17 cellular contexts compared by ENCODE assay signal in genomic region chr10:66322777-66323176, GRCh38.
A peak's percentile ranks its signal among the peaks of the same experiment; 100 is the strongest.
DNase-seq lines count a peak whose midpoint lies in the region; ATAC-seq, FAIRE-seq and TF ChIP-seq lines count a peak whose summit lies in the region.
"Had no signal": no experiment of that assay in that cellular context is flagged by ENCODE, and none has a peak within 500 bp of the region (broad histone marks: within the 10 kb centered on the region; RNA-seq: fewer than 3 reads in every experiment).

No MANE protein-coding gene starts in this region.

- in situ Hi-C loops in HepG2 (cut with HindIII; ENCODE audit: extremely low pct_ligation_motif_present, low pct_unique_long_range_greater_than_20kb), result no loop called here

- H2AFZ ChIP-seq in HepG2 (ENCODE audit: low read length) (no peak overlapping the region), neuronal stem cell (ENCODE audit: low read length) (peak overlapping the region; percentile 59)
- H2AFZ ChIP-seq: PC-9 had no signal

- no peak overlapping the region for H2BK15ac ChIP-seq in neuronal stem cell (ENCODE audit: low read length)

- H3K23ac ChIP-seq in neuronal stem cell (ENCODE audit: low read depth, low read length, poor library complexity), result no peak overlapping the region

- peaks cover 1 to 14% (median 7%) of the 10 kb centered on the region in 4 donors for H3K4me1 ChIP-seq in liver (ENCODE audit: control insufficient read depth in 4 of 4, insufficient read depth in 4 of 4, low read length in 3 of 4)
- H3K4me1 ChIP-seq in HepG2 (ENCODE audit: insufficient read depth, low read length), result peaks cover 9% of the 10 kb centered on the region
- peaks cover 0 to 2% of the 10 kb centered on the region in 2 donors for H3K4me1 ChIP-seq in neuronal stem cell (ENCODE audit: control insufficient read depth in 2 of 2, insufficient read depth in 1 of 2, low read depth in 1 of 2, low read length in 2 of 2)

- H3K4me2 ChIP-seq in HepG2 (ENCODE audit: low read depth, low read length), result no peak overlapping the region
- H3K4me2 ChIP-seq in neuronal stem cell (ENCODE audit: insufficient read depth, low read length, poor library complexity, severe bottlenecking), result no peak overlapping the region
- H3K4me2 ChIP-seq: BLaER1 treated with 17β-estradiol and CSF1 and Interleukin-3, amounts not matched to agents 10 nM and 100 nM; KMS-11; PC-9 had no signal

- H3K36me3 ChIP-seq in liver (ENCODE audit: control insufficient read depth in 4 of 4, insufficient read depth in 3 of 4, low read depth in 1 of 4, low read length in 3 of 4), result no peaks in the 10 kb centered on the region
- no peaks in the 10 kb centered on the region for H3K36me3 ChIP-seq in HepG2 (replicated peaks in 1 of 2; ENCODE audit: control insufficient read depth in 1 of 2, insufficient read depth in 2 of 2, low read length in 2 of 2)
- no peaks in the 10 kb centered on the region for H3K36me3 ChIP-seq in neuronal stem cell (replicated peaks in 1 of 2; ENCODE audit: control insufficient read depth in 2 of 2, insufficient read depth in 2 of 2, low read length in 2 of 2)
- H3K36me3 ChIP-seq: BLaER1 treated with 17β-estradiol and CSF1 and Interleukin-3, amounts not matched to agents 10 nM and 100 nM had no signal

- H3K9ac ChIP-seq in liver (ENCODE audit: low read depth in 1 of 2, low read length in 2 of 2), result no peak overlapping the region
- no peak overlapping the region for H3K9ac ChIP-seq in HepG2 (ENCODE audit: insufficient read depth, low read depth, low read length)
- no peak overlapping the region for H3K9ac ChIP-seq in neuronal stem cell (ENCODE audit: low read depth, low read length, poor library complexity)
- H3K9ac ChIP-seq: BLaER1 treated with 17β-estradiol and CSF1 and Interleukin-3, amounts not matched to agents 10 nM and 100 nM; KMS-11 had no signal

- H3K4me3 ChIP-seq in liver (ENCODE audit: low read depth in 1 of 3, low read length in 3 of 3) (no peak overlapping the region), HepG2 (replicated peaks in 1 of 3; ENCODE audit: insufficient read depth in 1 of 3, low read depth in 2 of 3, low read length in 3 of 3) (no peak overlapping the region), neuronal stem cell (ENCODE audit: low read length in 2 of 2) (no peak overlapping the region)
- H3K4me3 ChIP-seq: BLaER1 treated with 17β-estradiol and CSF1 and Interleukin-3, amounts not matched to agents 10 nM and 100 nM; PC-9 had no signal

- H4K8ac ChIP-seq in neuronal stem cell (ENCODE audit: low read depth, low read length), result no peak overlapping the region

- no peaks in the 10 kb centered on the region for H3K79me1 ChIP-seq in neuronal stem cell (ENCODE audit: low read depth, low read length)

- intact Hi-C loops in HepG2 (cut with micrococcal nuclease; ENCODE audit: unreplicated experiment), result no loop called here
- intact Hi-C loops in left ventricle myocardium superior (cut with micrococcal nuclease), result no loop called here

- H2AK5ac ChIP-seq in neuronal stem cell (ENCODE audit: low read depth, low read length), result no peak overlapping the region

- H3K9me3 ChIP-seq in liver (ENCODE audit: control insufficient read depth in 4 of 4, low read length in 3 of 4), result no peaks in the 10 kb centered on the region
- H3K9me3 ChIP-seq in HepG2 (ENCODE audit: low read length), result no peaks in the 10 kb centered on the region
- no peaks in the 10 kb centered on the region for H3K9me3 ChIP-seq in neuronal stem cell (replicated peaks in 1 of 2; ENCODE audit: control insufficient read depth in 2 of 2, insufficient read depth in 1 of 2, low read depth in 1 of 2, low read length in 2 of 2)
- H3K9me3 ChIP-seq: BLaER1 treated with 17β-estradiol and CSF1 and Interleukin-3, amounts not matched to agents 10 nM and 100 nM had no signal

- H3K79me2 ChIP-seq in HepG2 (ENCODE audit: insufficient read depth, low read length), result no peaks in the 10 kb centered on the region

- 86% methylated on average over 2 of the region's 2 CpGs for WGBS in liver
- 11% methylated on average over 2 of the region's 2 CpGs for WGBS in HepG2 (ENCODE audit: low lambda C conversion rate)
- no CpG with 5 or more reads among the region's 2 CpGs for WGBS in neuronal stem cell (ENCODE audit: extremely low coverage in 2 of 2, insufficient read length in 2 of 2, insufficient replicate concordance in 1 of 2), 2 donors

- DNase-seq in HepG2 (ENCODE audit: low spot score) (no peak), left ventricle myocardium superior (no peak), neuronal stem cell (ENCODE audit: low spot score) (no peak), NCI-H345 treated with DMSO at 0.1 percent for 48 hours (lab: John Stamatoyannopoulos, UW; ENCODE audit: unreplicated experiment) (no peak), NCI-H1694 (lab: John Stamatoyannopoulos, UW) (no peak)
- DNase-seq: DMS79, H9, NCI-H1417, NCI-H187 treated with DMSO at 0.1 percent for 48 hours, NCI-H2227 treated with DMSO at 0.1 percent for 48 hours, NCI-H524, NCI-H82 had no signal

- CTCF ChIA-PET in HepG2 (lab: Yijun Ruan, JAX; ENCODE audit: low intra/inter-chr PET ratio, low total read pairs), result no interaction called here

- H4K91ac ChIP-seq in neuronal stem cell (ENCODE audit: low read depth, low read length, poor library complexity), result no peak overlapping the region

- no peak for ATAC-seq in HepG2
- peak; percentile 28 for ATAC-seq in left ventricle myocardium superior
- ATAC-seq in HG03571 (IDR thresholded peaks at IDR 0.05; ENCODE audit: unreplicated experiment), result no peak

- BruUV-seq in HepG2 (replicated peaks; lab: Mats Ljungman, UMichigan), result no TSS peak

- peak overlapping the region; percentile 83 to 85 for H3K27ac ChIP-seq in liver (ENCODE audit: low read depth in 1 of 2, low read length in 2 of 2)
- no peak overlapping the region for H3K27ac ChIP-seq in HepG2 (ENCODE audit: extremely low read length, insufficient read depth, low read length)
- H3K27ac ChIP-seq in neuronal stem cell (replicated peaks; ENCODE audit: low read length), result no peak overlapping the region
- H3K27ac ChIP-seq: BLaER1 treated with 17β-estradiol and CSF1 and Interleukin-3, amounts not matched to agents 10 nM and 100 nM; KMS-11; PC-9 had no signal

- TF ChIP-seq RAD21 in liver (IDR thresholded peaks at IDR 0.05) (no peak), HepG2 (CRISPR knock-in tag; IDR thresholded peaks at IDR 0.05) (no peak)

- no peak for TF ChIP-seq EP300 in HepG2 (IDR thresholded peaks at IDR 0.05; ENCODE audit: low read depth in 2 of 2, low read length in 2 of 2)
- TF ChIP-seq EP300 in HepG2 (CRISPR knock-in tag; IDR thresholded peaks at IDR 0.05; ENCODE audit: borderline replicate concordance), result no peak

- H2BK5ac ChIP-seq in neuronal stem cell (ENCODE audit: low read length), result no peak overlapping the region

- POLR2A ChIA-PET in HepG2 (lab: Yijun Ruan, JAX), result no interaction called here

- H4K20me1 ChIP-seq in HepG2 (ENCODE audit: insufficient read depth, low read length), result no peaks in the 10 kb centered on the region
- H4K20me1 ChIP-seq: BLaER1 treated with 17β-estradiol and CSF1 and Interleukin-3, amounts not matched to agents 10 nM and 100 nM had no signal

- H3K4ac ChIP-seq in neuronal stem cell (ENCODE audit: low read length), result no peak overlapping the region

- no peak overlapping the region for H2BK12ac ChIP-seq in neuronal stem cell (ENCODE audit: low read length)

- no peak overlapping the region for H2BK120ac ChIP-seq in neuronal stem cell (ENCODE audit: low read depth, low read length)

- no peak for FAIRE-seq in HepG2 (lab: Jason Lieb, UNC)

- H3K27me3 ChIP-seq in liver (ENCODE audit: control insufficient read depth in 4 of 4, insufficient read depth in 4 of 4, low read length in 3 of 4), result no peaks in the 10 kb centered on the region
- H3K27me3 ChIP-seq in HepG2 (ENCODE audit: control insufficient read depth in 1 of 2, insufficient read depth in 2 of 2, low read length in 2 of 2), result no peaks in the 10 kb centered on the region
- no peaks in the 10 kb centered on the region for H3K27me3 ChIP-seq in neuronal stem cell (ENCODE audit: control insufficient read depth in 3 of 3, insufficient read depth in 3 of 3, low read depth in 1 of 3, low read length in 3 of 3)
- H3K27me3 ChIP-seq: BLaER1 treated with 17β-estradiol and CSF1 and Interleukin-3, amounts not matched to agents 10 nM and 100 nM had no signal

- TF ChIP-seq CTCF in liver (IDR thresholded peaks at IDR 0.05; ENCODE audit: low read depth, low read length, missing input control) (no peak), HepG2 (CRISPR knock-in tag; IDR thresholded peaks at IDR 0.05) (no peak)

- no peak overlapping the region for H3K18ac ChIP-seq in neuronal stem cell (ENCODE audit: low read length)

- no peak for TF ChIP-seq POLR2A in HepG2 (IDR thresholded peaks at IDR 0.05; ENCODE audit: insufficient read depth in 1 of 2, low read depth in 2 of 2, low read length in 2 of 2)

- no peak overlapping the region for H3K14ac ChIP-seq in neuronal stem cell (ENCODE audit: low read length)

TF ChIP-seq in liver, 16 proteins besides CTCF, POLR2A, EP300 and RAD21 (continues in another document):
- no peak for TF ChIP-seq NR2F2 (IDR thresholded peaks at IDR 0.05)

TF ChIP-seq in HepG2, 621 proteins besides CTCF, POLR2A, EP300 and RAD21 (continues in another document):
- TF ChIP-seq HHEX (CRISPR knock-in tag; IDR thresholded peaks at IDR 0.05), result no peak
- no peak for TF ChIP-seq KDM5A (IDR thresholded peaks at IDR 0.05; ENCODE audit: borderline replicate concordance, low read length)
- no peak for TF ChIP-seq HDAC1 (CRISPR knock-in tag; IDR thresholded peaks at IDR 0.05)
- TF ChIP-seq, protein P1, sequence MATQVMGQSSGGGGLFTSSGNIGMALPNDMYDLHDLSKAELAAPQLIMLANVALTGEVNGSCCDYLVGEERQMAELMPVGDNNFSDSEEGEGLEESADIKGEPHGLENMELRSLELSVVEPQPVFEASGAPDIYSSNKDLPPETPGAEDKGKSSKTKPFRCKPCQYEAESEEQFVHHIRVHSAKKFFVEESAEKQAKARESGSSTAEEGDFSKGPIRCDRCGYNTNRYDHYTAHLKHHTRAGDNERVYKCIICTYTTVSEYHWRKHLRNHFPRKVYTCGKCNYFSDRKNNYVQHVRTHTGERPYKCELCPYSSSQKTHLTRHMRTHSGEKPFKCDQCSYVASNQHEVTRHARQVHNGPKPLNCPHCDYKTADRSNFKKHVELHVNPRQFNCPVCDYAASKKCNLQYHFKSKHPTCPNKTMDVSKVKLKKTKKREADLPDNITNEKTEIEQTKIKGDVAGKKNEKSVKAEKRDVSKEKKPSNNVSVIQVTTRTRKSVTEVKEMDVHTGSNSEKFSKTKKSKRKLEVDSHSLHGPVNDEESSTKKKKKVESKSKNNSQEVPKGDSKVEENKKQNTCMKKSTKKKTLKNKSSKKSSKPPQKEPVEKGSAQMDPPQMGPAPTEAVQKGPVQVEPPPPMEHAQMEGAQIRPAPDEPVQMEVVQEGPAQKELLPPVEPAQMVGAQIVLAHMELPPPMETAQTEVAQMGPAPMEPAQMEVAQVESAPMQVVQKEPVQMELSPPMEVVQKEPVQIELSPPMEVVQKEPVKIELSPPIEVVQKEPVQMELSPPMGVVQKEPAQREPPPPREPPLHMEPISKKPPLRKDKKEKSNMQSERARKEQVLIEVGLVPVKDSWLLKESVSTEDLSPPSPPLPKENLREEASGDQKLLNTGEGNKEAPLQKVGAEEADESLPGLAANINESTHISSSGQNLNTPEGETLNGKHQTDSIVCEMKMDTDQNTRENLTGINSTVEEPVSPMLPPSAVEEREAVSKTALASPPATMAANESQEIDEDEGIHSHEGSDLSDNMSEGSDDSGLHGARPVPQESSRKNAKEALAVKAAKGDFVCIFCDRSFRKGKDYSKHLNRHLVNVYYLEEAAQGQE (IDR thresholded peaks at IDR 0.05; ENCODE audit: borderline replicate concordance in 1 of 2, low read depth in 1 of 2, low read length in 2 of 2), result no peak

Comparison
In these comparisons a context has a peak if more than half of its experiments do, and no peak if none do; other contexts are left out.
1. H3K27ac ChIP-seq: peak in liver (2 of 2); none in HepG2 (single experiment) and neuronal stem cell (single experiment).